ENCODE assay signal across 14 cellular contexts in the genomic region with DNA sequence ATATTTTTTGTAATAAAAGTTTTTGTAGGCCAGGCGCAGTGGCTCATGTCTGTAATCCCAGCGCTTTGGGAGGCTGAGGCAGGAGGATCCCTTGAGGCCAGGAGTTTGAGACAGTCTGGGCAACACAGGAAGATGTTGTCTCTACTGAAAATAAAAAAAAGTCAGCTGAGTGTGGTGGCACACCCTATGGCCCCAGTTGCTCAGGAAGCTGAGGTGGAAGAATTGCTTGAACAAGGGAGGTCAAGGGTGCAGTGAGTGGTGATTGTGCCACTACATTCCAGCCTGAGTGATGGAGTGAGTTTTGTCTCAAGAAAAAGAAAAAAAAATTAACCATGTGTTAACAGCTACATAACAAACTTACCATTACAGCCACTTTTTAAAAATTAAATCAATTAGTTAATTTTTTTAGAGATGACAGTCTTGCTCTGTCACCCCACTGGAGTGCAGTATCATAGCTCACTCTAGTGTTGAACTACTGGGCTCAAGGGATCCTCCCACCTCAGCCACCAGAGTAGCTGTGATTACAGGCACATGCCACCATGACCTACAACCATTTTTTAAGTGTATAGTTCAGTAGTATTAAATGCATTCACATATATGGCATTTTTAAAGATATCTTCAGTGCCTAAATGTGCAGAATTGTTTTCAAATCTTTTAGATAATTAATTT.
DNase-seq lines count a peak whose midpoint lies in the region; ATAC-seq and TF ChIP-seq lines count a peak whose summit lies in the region.
"Had no signal": no experiment of that assay in that cellular context is flagged by ENCODE, and none has a peak within 500 bp of the region (broad histone marks: within the 10 kb centered on the region; RNA-seq: fewer than 3 reads in every experiment).

No MANE protein-coding gene starts in this region.

- no peaks in the 10 kb centered on the region for H3K27me3 ChIP-seq in left ventricle myocardium inferior (ENCODE audit: low read depth)
- no peaks in the 10 kb centered on the region for H3K27me3 ChIP-seq in right atrium auricular region
- H3K27me3 ChIP-seq in OCI-LY1 (ENCODE audit: insufficient read depth, low read length) = no peaks in the 10 kb centered on the region
- no peaks in the 10 kb centered on the region for H3K27me3 ChIP-seq in upper lobe of right lung

- peaks cover 27% of the 10 kb centered on the region for H3K36me3 ChIP-seq in left ventricle myocardium inferior
- peaks cover 7% of the 10 kb centered on the region for H3K36me3 ChIP-seq in right atrium auricular region
- H3K36me3 ChIP-seq in OCI-LY1 (ENCODE audit: insufficient read depth, low read length) = no peaks in the 10 kb centered on the region; the same call in 1 of the 2 replicates
- peaks cover 3% of the 10 kb centered on the region for H3K36me3 ChIP-seq in upper lobe of right lung

- H3K4me3 Mint-ChIP-seq in central memory CD8-positive, alpha-beta T cell = no peak overlapping the region
- no peak overlapping the region for H3K4me3 Mint-ChIP-seq in stimulated activated memory B cell treated with anti-CD40 and anti-IgM and Interleukin-4, amounts not matched to agents 10 μg/mL and 1 μg/mL and 100 μg/mL, for 72 hours
- H3K4me3 Mint-ChIP-seq: H9 had no signal

- no peak overlapping the region for H3K4me3 ChIP-seq in left ventricle myocardium inferior
- no peak overlapping the region for H3K4me3 ChIP-seq in right atrium auricular region
- H3K4me3 ChIP-seq in OCI-LY1 (ENCODE audit: low read depth, low read length, poor library complexity, severe bottlenecking) = no peak overlapping the region
- H3K4me3 ChIP-seq in upper lobe of right lung = no peak overlapping the region
- no peak overlapping the region for H3K4me3 ChIP-seq in coronary artery

- DNase-seq in left ventricle myocardium inferior = no peak
- DNase-seq in right atrium auricular region (ENCODE audit: low spot score) = no peak
- DNase-seq in central memory CD8-positive, alpha-beta T cell (ENCODE audit: low spot score in 2 of 2) = no peak
- DNase-seq in upper lobe of right lung = no peak
- DNase-seq in coronary artery (ENCODE audit: low spot score) = no peak
- DNase-seq in left colon = no peak
- DNase-seq: activated naive CD4-positive, alpha-beta T cell treated with anti-CD3 and anti-CD28 coated beads, Interleukin-2, amount 50 U/mL, for 16 hours; AML-193; DMS79 treated with DMSO at 0.1 percent for 48 hours; H9; MV-4-11; stimulated activated CD4-positive, alpha-beta T cell treated with anti-CD3 and anti-CD28 coated beads, Interleukin-4, amount 100 ng/mL, for 1 hour had no signal

- no peaks in the 10 kb centered on the region for H3F3A ChIP-seq in OCI-LY1 (ENCODE audit: insufficient read depth, low read length)

- no peak overlapping the region for H3K9ac ChIP-seq in OCI-LY1 (ENCODE audit: low read length)

- no peaks in the 10 kb centered on the region for H3K27me3 Mint-ChIP-seq in central memory CD8-positive, alpha-beta T cell
- H3K27me3 Mint-ChIP-seq in stimulated activated memory B cell treated with anti-CD40 and anti-IgM and Interleukin-4, amounts not matched to agents 10 μg/mL and 1 μg/mL and 100 μg/mL, for 72 hours = no peaks in the 10 kb centered on the region

- H4K20me1 ChIP-seq in OCI-LY1 (ENCODE audit: insufficient read depth, low read length) = no peaks in the 10 kb centered on the region

- no peaks in the 10 kb centered on the region for H3K9me2 ChIP-seq in OCI-LY1 (ENCODE audit: low read depth, low read length)

- peaks cover 27% of the 10 kb centered on the region for H3K4me1 Mint-ChIP-seq in central memory CD8-positive, alpha-beta T cell
- H3K4me1 Mint-ChIP-seq in stimulated activated memory B cell treated with anti-CD40 and anti-IgM and Interleukin-4, amounts not matched to agents 10 μg/mL and 1 μg/mL and 100 μg/mL, for 72 hours = peaks cover 21% of the 10 kb centered on the region

- H3K79me2 ChIP-seq in OCI-LY1 (ENCODE audit: insufficient read depth, low read length) = no peaks in the 10 kb centered on the region

- no peak overlapping the region for H3K27ac ChIP-seq in left ventricle myocardium inferior (replicated peaks)
- H3K27ac ChIP-seq in right atrium auricular region = no peak overlapping the region
- H3K27ac ChIP-seq in OCI-LY1 (ENCODE audit: low read depth, low read length, poor library complexity, severe bottlenecking) = no peak overlapping the region
- H3K27ac ChIP-seq in upper lobe of right lung = no peak overlapping the region
- H3K27ac ChIP-seq in coronary artery = no peak overlapping the region

- H3K27ac Mint-ChIP-seq in central memory CD8-positive, alpha-beta T cell (ENCODE audit: low read depth) = no peak overlapping the region
- H3K27ac Mint-ChIP-seq in stimulated activated memory B cell treated with anti-CD40 and anti-IgM and Interleukin-4, amounts not matched to agents 10 μg/mL and 1 μg/mL and 100 μg/mL, for 72 hours = no peak overlapping the region
- H3K27ac Mint-ChIP-seq: H9 had no signal

- H3K4me1 ChIP-seq in left ventricle myocardium inferior = peaks cover 12% of the 10 kb centered on the region
- H3K4me1 ChIP-seq in right atrium auricular region = peaks cover 0 to 6% of the 10 kb centered on the region in 2 donors
- H3K4me1 ChIP-seq in OCI-LY1 (ENCODE audit: insufficient read depth, low read length, severe bottlenecking) = peaks cover 5% of the 10 kb centered on the region
- H3K4me1 ChIP-seq in upper lobe of right lung = no peaks in the 10 kb centered on the region

- peaks cover 2% of the 10 kb centered on the region for H3K36me3 Mint-ChIP-seq in central memory CD8-positive, alpha-beta T cell (ENCODE audit: insufficient read depth)
- H3K36me3 Mint-ChIP-seq in stimulated activated memory B cell treated with anti-CD40 and anti-IgM and Interleukin-4, amounts not matched to agents 10 μg/mL and 1 μg/mL and 100 μg/mL, for 72 hours = peaks cover 20% of the 10 kb centered on the region

- peaks cover 16% of the 10 kb centered on the region for H3K9me3 ChIP-seq in left ventricle myocardium inferior (replicated peaks)
- H3K9me3 ChIP-seq in right atrium auricular region = peaks cover 0 to 6% of the 10 kb centered on the region in 2 donors
- no peaks in the 10 kb centered on the region for H3K9me3 ChIP-seq in OCI-LY1 (ENCODE audit: low read length)
- no peaks in the 10 kb centered on the region for H3K9me3 ChIP-seq in upper lobe of right lung

- peak; percentile 81 for ATAC-seq in central memory CD8-positive, alpha-beta T cell (replicated peaks; ENCODE audit: extremely low read depth, poor library complexity, severe bottlenecking)
- ATAC-seq in upper lobe of right lung = peak; percentile 61
- ATAC-seq in left colon = no peak
- ATAC-seq in stimulated activated memory B cell treated with anti-CD40 and anti-IgM and Interleukin-4, amounts not matched to agents 10 μg/mL and 1 μg/mL and 100 μg/mL, for 72 hours = no peak

- no peak overlapping the region for H3K4me2 ChIP-seq in OCI-LY1 (ENCODE audit: low read length)

- no peaks in the 10 kb centered on the region for H3K9me3 Mint-ChIP-seq in central memory CD8-positive, alpha-beta T cell
- peaks cover 9% of the 10 kb centered on the region for H3K9me3 Mint-ChIP-seq in stimulated activated memory B cell treated with anti-CD40 and anti-IgM and Interleukin-4, amounts not matched to agents 10 μg/mL and 1 μg/mL and 100 μg/mL, for 72 hours

- intact Hi-C loops in left ventricle myocardium inferior (cut with micrococcal nuclease) (no loop called here), upper lobe of right lung (cut with DNase I) (no loop called here), left colon (cut with DNase I, micrococcal nuclease) (no loop called here)

- TF ChIP-seq CTCF in left ventricle myocardium inferior (IDR thresholded peaks at IDR 0.05; ENCODE audit: borderline replicate concordance) = peak; percentile 14
- no peak for TF ChIP-seq CTCF in right atrium auricular region (IDR thresholded peaks at IDR 0.05)
- peak; percentile 20; the same call in 1 of the 2 replicates for TF ChIP-seq CTCF in OCI-LY1 (IDR thresholded peaks at IDR 0.05; ENCODE audit: low read length)
- TF ChIP-seq CTCF in upper lobe of right lung (IDR thresholded peaks at IDR 0.05) = no peak
- TF ChIP-seq CTCF in coronary artery (IDR thresholded peaks at IDR 0.05) = no peak

- H2AFZ ChIP-seq in OCI-LY1 (ENCODE audit: low read length) = no peak overlapping the region

Comparison
In these comparisons a context has a peak if more than half of its experiments do, and no peak if none do; other contexts are left out.
1. CTCF ChIP-seq: peak in left ventricle myocardium inferior (single experiment) and OCI-LY1 (single experiment); none in right atrium auricular region (0 of 2), upper lobe of right lung (single experiment) and coronary artery (single experiment).
2. ATAC-seq: peak in central memory CD8-positive, alpha-beta T cell (single experiment) and upper lobe of right lung (single experiment); none in left colon (single experiment) and stimulated activated memory B cell treated with anti-CD40 and anti-IgM and Interleukin-4, amounts not matched to agents 10 μg/mL and 1 μg/mL and 100 μg/mL, for 72 hours (single experiment).